In genomic region chr3:15405448-15406050, GRCh38 we compare ENCODE assay signal across 9 cellular contexts. TPM values are rescaled to one million over a fixed set of nuclear protein-coding genes. Genes with fewer than 3 reads are reported as not detected.
DNase-seq lines count a peak whose midpoint lies in the region; ATAC-seq and TF ChIP-seq lines count a peak whose summit lies in the region.
"Had no signal": no experiment of that assay in that cellular context is flagged by ENCODE, and none has a peak within 500 bp of the region (broad histone marks: within the 10 kb centered on the region; RNA-seq: fewer than 3 reads in every experiment).

No MANE protein-coding gene starts in this region.

- H3K4me3 ChIP-seq in WERI-Rb-1 (ENCODE audit: low read depth, low read length) = no peak overlapping the region
- no peak overlapping the region for H3K4me3 ChIP-seq in psoas muscle
- H3K4me3 ChIP-seq in lower leg skin (ENCODE audit: low read depth, poor library complexity, severe bottlenecking) = no peak overlapping the region
- H3K4me3 ChIP-seq: SJSA1 had no signal

- TF ChIP-seq CTCF in WERI-Rb-1 (IDR thresholded peaks at IDR 0.05; ENCODE audit: low read depth, low read length) (peak; percentile 32; the same call in 1 of the 2 replicates), psoas muscle (IDR thresholded peaks at IDR 0.05) (peak; percentile 65), lower leg skin (IDR thresholded peaks at IDR 0.05) (no peak)

- H3K27ac ChIP-seq in WERI-Rb-1 (no peak overlapping the region), psoas muscle (no peak overlapping the region)
- H3K27ac ChIP-seq: SJSA1 had no signal

- TF ChIP-seq POLR2A in lower leg skin (IDR thresholded peaks at IDR 0.05) = no peak

- intact Hi-C loops in psoas muscle (cut with DNase I) = loop anchor here (1.0 to 10.0 kb wide), 3 partner anchors 201 to 301 kb away; no protein-coding TSS in a partner anchor
- intact Hi-C loops in lower leg skin (cut with DNase I; ENCODE audit: low total_unique reads) = loop anchor here (10.0 kb wide), 1 partner anchor 201 kb away; the partner anchor contains the start of gene CAPN7

- peaks cover 3% of the 10 kb centered on the region for H3K36me3 ChIP-seq in WERI-Rb-1
- peaks cover 0 to 13% of the 10 kb centered on the region in 2 donors for H3K36me3 ChIP-seq in psoas muscle (ENCODE audit: insufficient read depth in 1 of 2, low read depth in 1 of 2)

- ATAC-seq in GM19438 (IDR thresholded peaks at IDR 0.05; ENCODE audit: low read depth, unreplicated experiment) (peak; percentile 58), psoas muscle (peak in 3 of 4 donors; percentile 40 to 74 (median 55)), HG02571 (IDR thresholded peaks at IDR 0.05; ENCODE audit: unreplicated experiment) (no peak)

- H3K27me3 ChIP-seq in WERI-Rb-1 (ENCODE audit: insufficient read depth, low read depth, severe bottlenecking) (no peaks in the 10 kb centered on the region), psoas muscle (ENCODE audit: insufficient read depth in 3 of 3, low read length in 2 of 3) (no peaks in the 10 kb centered on the region)
- H3K27me3 ChIP-seq: SJSA1 had no signal

- H3K9me3 ChIP-seq in WERI-Rb-1 (ENCODE audit: severe bottlenecking) = no peaks in the 10 kb centered on the region
- H3K9me3 ChIP-seq in psoas muscle = no peaks in the 10 kb centered on the region
- H3K9me3 ChIP-seq: SJSA1 had no signal

- H3K4me1 ChIP-seq in psoas muscle = no peaks in the 10 kb centered on the region
- H3K4me1 ChIP-seq: SJSA1 had no signal

- WGBS in psoas muscle, 3 donors = 38 to 44% (median 43%) methylated on average over 3 of the region's 3 CpGs
- 39 to 40% methylated on average over 3 of the region's 3 CpGs for WGBS in lower leg skin, 2 donors

- DNase-seq in COLO829 (ENCODE audit: low spot score) = peak; percentile 50
- DNase-seq in NCI-H146 treated with DMSO at 0.1 percent for 48 hours (lab: John Stamatoyannopoulos, UW; ENCODE audit: unreplicated experiment) = peak; percentile 15
- no peak for DNase-seq in WERI-Rb-1
- DNase-seq in glomerular endothelial cell (ENCODE audit: extremely low read depth, low read depth, low spot score) = peak; percentile 51
- no peak for DNase-seq in psoas muscle
- no peak for DNase-seq in lower leg skin (ENCODE audit: low spot score in 2 of 2)

RNA-seq across cellular contexts. Expression of gene METTL6, which starts 21.8 kb away (rescaled TPM):
- total RNA-seq in glomerular endothelial cell (13.7 and 19.6 TPM in 2 replicates), psoas muscle (1 to 10 TPM; 7.5 to 8.3 (median 8.1) TPM), lower leg skin (10 to 100 TPM in 1 of 4 donors, 1 to 10 TPM in 3; 4.9 to 15.2 (median 7.9) TPM)
- 10 to 100 TPM in 2 of 3 donors, 1 to 10 TPM in 1; 6.5 to 18.5 (median 14.3) TPM for polyA plus RNA-seq in psoas muscle

RNA-seq across cellular contexts. Expression of gene EAF1, which starts 21.8 kb away (rescaled TPM):
- total RNA-seq in glomerular endothelial cell (26.4 and 28.6 TPM in 2 replicates), psoas muscle (10 to 100 TPM in 2 of 4 donors, 1 to 10 TPM in 2; 9.3 to 16.0 (median 9.8) TPM), lower leg skin (10 to 100 TPM; 18.3 to 35.5 (median 28.2) TPM)
- 10 to 100 TPM in 1 of 3 donors, 1 to 10 TPM in 2; 5.0 to 17.9 (median 9.1) TPM for polyA plus RNA-seq in psoas muscle

Comparison
In these comparisons a context has a peak if more than half of its experiments do, and no peak if none do; other contexts are left out.
1. DNase-seq: peak in COLO829 (single experiment), NCI-H146 treated with DMSO at 0.1 percent for 48 hours (single experiment) and glomerular endothelial cell (single experiment); none in WERI-Rb-1 (single experiment), psoas muscle (0 of 2) and lower leg skin (0 of 2).
2. CTCF ChIP-seq: peak in WERI-Rb-1 (single experiment) and psoas muscle (single experiment); none in lower leg skin (0 of 3).